In genomic region chr19:12872255-12872654, GRCh38 we compare ENCODE assay signal across 26 cellular contexts. TPM values are rescaled to one million over a fixed set of nuclear protein-coding genes. Genes with fewer than 3 reads are reported as not detected.
DNase-seq lines count a peak whose midpoint lies in the region; ATAC-seq and TF ChIP-seq lines count a peak whose summit lies in the region.
"Had no signal": no experiment of that assay in that cellular context is flagged by ENCODE, and none has a peak within 500 bp of the region (broad histone marks: within the 10 kb centered on the region; RNA-seq: fewer than 3 reads in every experiment).

No MANE protein-coding gene starts in this region.

- peak overlapping the region; percentile 85 for H3K4me3 Mint-ChIP-seq in Calu3 (ENCODE audit: low read depth, unreplicated experiment)
- H3K4me3 Mint-ChIP-seq: activated CD4-positive, alpha-beta memory T cell treated with anti-CD3 and anti-CD28 coated beads for 36 hours; activated naive CD4-positive, alpha-beta T cell treated with anti-CD3 and anti-CD28 coated beads, Interleukin-2, amount 50 U/mL, for 24 hours had no signal

- no peak overlapping the region for H3K9ac ChIP-seq in PC-3 (ENCODE audit: low read length)

- no peak for TF ChIP-seq CTCF in C4-2B (conservative IDR thresholded peaks at IDR 0.05)
- no peak for TF ChIP-seq CTCF in Calu3 (IDR thresholded peaks at IDR 0.05; ENCODE audit: unreplicated experiment)
- no peak for TF ChIP-seq CTCF in PC-3 (conservative IDR thresholded peaks at IDR 0.05; ENCODE audit: low read depth, low read length)
- TF ChIP-seq CTCF in lower leg skin (IDR thresholded peaks at IDR 0.05) = no peak

- no peaks in the 10 kb centered on the region for H3K79me2 ChIP-seq in PC-3 (ENCODE audit: low read length)

- H4K20me1 ChIP-seq in PC-3 (ENCODE audit: low read length) = no peaks in the 10 kb centered on the region

- H3K9me2 ChIP-seq in PC-3 (replicated peaks; ENCODE audit: low read length) = no peaks in the 10 kb centered on the region

- no peak for TF ChIP-seq POLR2A in erythroblast (IDR thresholded peaks at IDR 0.05; ENCODE audit: low read length)
- no peak for TF ChIP-seq POLR2A in lower leg skin (IDR thresholded peaks at IDR 0.05)

- WGBS in lower leg skin, 2 donors = 87 to 94% methylated on average over 5 of the region's 5 CpGs

- DNase-seq in Calu3 (no peak), PC-3 (peak; percentile 25), erythroblast (lab: John Stamatoyannopoulos, UW) (peak; percentile 34 to 41), lower leg skin (ENCODE audit: low spot score in 2 of 2) (no peak), pons (ENCODE audit: low spot score) (no peak), NCI-H2081 treated with DMSO at 0.1 percent for 48 hours (lab: John Stamatoyannopoulos, UW) (no peak)
- DNase-seq: activated B cell treated with CpG ODN at 0.5 μM for 24 hours, DMS 273 treated with DMSO at 0.1 percent for 48 hours, Kasumi-1, NCI-H1092, NCI-H1930, NCI-H2227 treated with DMSO at 0.1 percent for 48 hours, retina had no signal

- POLR2A ChIA-PET in PC-3 (lab: Charles Lee; ENCODE audit: unreplicated experiment) = no interaction called here

- no peaks in the 10 kb centered on the region for H3K27me3 Mint-ChIP-seq in Calu3 (ENCODE audit: unreplicated experiment)
- H3K27me3 Mint-ChIP-seq: activated B cell treated with CpG ODN at 0.5 μM for 24 hours; activated naive CD4-positive, alpha-beta T cell treated with anti-CD3 and anti-CD28 coated beads, Interleukin-2, amount 50 U/mL, for 24 hours; CD4-positive, alpha-beta T cell had no signal

- no peaks in the 10 kb centered on the region for H3K9me3 ChIP-seq in PC-3 (ENCODE audit: low read length)
- H3K9me3 ChIP-seq: breast epithelium, lower lobe of right lung, testis had no signal

- BruUV-seq in Calu3 (replicated peaks; lab: Mats Ljungman, UMichigan) = no TSS peak
- BruUV-seq in PC-3 (replicated peaks; lab: Mats Ljungman, UMichigan) = no TSS peak

- H3K4me1 ChIP-seq in PC-3 (ENCODE audit: insufficient read depth, low read length) = peaks cover 6% of the 10 kb centered on the region; the same call in 1 of the 2 replicates
- H3K4me1 ChIP-seq: breast epithelium, testis had no signal

- H3K4me3 ChIP-seq in PC-3 (ENCODE audit: low read length) (no peak overlapping the region), lower leg skin (ENCODE audit: low read depth, poor library complexity, severe bottlenecking) (no peak overlapping the region)
- H3K4me3 ChIP-seq: skin epidermis had no signal

- peaks cover 12% of the 10 kb centered on the region for H3K4me1 Mint-ChIP-seq in Calu3 (ENCODE audit: low read depth, unreplicated experiment)

- no peaks in the 10 kb centered on the region for H3F3A ChIP-seq in PC-3 (ENCODE audit: low read length, unreplicated experiment)

- H3K27ac ChIP-seq in C4-2B = peak overlapping the region; percentile 7; the same call in 1 of the 2 replicates
- H3K27ac ChIP-seq in PC-3 (ENCODE audit: low read length) = no peak overlapping the region
- H3K27ac ChIP-seq: breast epithelium, lower lobe of right lung, skin epidermis, testis had no signal

- ATAC-seq in PC-3 = no peak; the same call in 1 of the 2 replicates
- no peak for ATAC-seq in HG02678 (IDR thresholded peaks at IDR 0.05; ENCODE audit: unreplicated experiment)

- peak overlapping the region; percentile 63 for H3K27ac Mint-ChIP-seq in Calu3 (ENCODE audit: unreplicated experiment)
- H3K27ac Mint-ChIP-seq: activated CD4-positive, alpha-beta memory T cell treated with anti-CD3 and anti-CD28 coated beads for 36 hours; activated naive CD4-positive, alpha-beta T cell treated with anti-CD3 and anti-CD28 coated beads, Interleukin-2, amount 50 U/mL, for 24 hours had no signal

- CTCF ChIA-PET in Calu3 (lab: Charles Lee) = interaction anchor here (0.6 to 1.1 kb wide), 3 partner anchors 24 to 1217 kb away, joined by 4 to 7 read pairs (median 6); no protein-coding TSS in a partner anchor
- CTCF ChIA-PET in PC-3 (lab: Charles Lee) = interaction anchor here (0.6 to 0.7 kb wide), 5 partner anchors 9 to 1975 kb away, joined by 3 to 8 read pairs (median 5); partner anchors contain the start of genes GCDH and MAST1

- peaks cover 30% of the 10 kb centered on the region for H3K36me3 Mint-ChIP-seq in Calu3 (ENCODE audit: insufficient read depth, unreplicated experiment)
- H3K36me3 Mint-ChIP-seq: natural killer cell had no signal

- no peaks in the 10 kb centered on the region for H3K36me3 ChIP-seq in PC-3 (ENCODE audit: low read depth, low read length)
- H3K36me3 ChIP-seq: breast epithelium had no signal

- no peak overlapping the region for H2AFZ ChIP-seq in PC-3 (ENCODE audit: low read length)

- intact Hi-C loops in Calu3 (cut with micrococcal nuclease; ENCODE audit: unreplicated experiment) (no loop called here), PC-3 (cut with micrococcal nuclease) (no loop called here), lower leg skin (cut with DNase I; ENCODE audit: low total_unique reads) (no loop called here)

- H3K27me3 ChIP-seq in PC-3 (ENCODE audit: low read length) = no peaks in the 10 kb centered on the region
- H3K27me3 ChIP-seq: breast epithelium, testis had no signal

- H3K9me3 Mint-ChIP-seq in Calu3 (ENCODE audit: low read depth, unreplicated experiment) = no peaks in the 10 kb centered on the region
- H3K9me3 Mint-ChIP-seq: activated B cell treated with CpG ODN at 0.5 μM for 24 hours, natural killer cell had no signal

- H3K4me2 ChIP-seq in PC-3 (ENCODE audit: low read length) = no peak overlapping the region

RNA-seq across cellular contexts. Expression of gene DNASE2, which starts 9.0 kb away (rescaled TPM):
- total RNA-seq in Calu3 (2022) (32.7 and 38.4 TPM in 2 replicates), PC-3 (2014; rRNA removed) (47.1 and 48.0 TPM in 2 replicates), lower leg skin (10 to 100 TPM; 31.8 to 50.6 (median 36.6) TPM)

RNA-seq across cellular contexts. Expression of gene KLF1, which starts 14.7 kb away (rescaled TPM):
- total RNA-seq in Calu3 (2022) (not detected in 2 replicates), PC-3 (2014; rRNA removed) (not detected in 2 replicates), lower leg skin (under 1 TPM in 1 of 4 donors, not detected in 3; 0.13 TPM)
- total RNA-seq: activated B cell treated with CpG ODN at 0.5 μM for 24 hours; breast epithelium; CD4-positive, alpha-beta T cell; kidney epithelial cell; mononuclear cell; natural killer cell; osteocyte had no signal

RNA-seq across cellular contexts. Expression of gene GCDH, which starts 18.7 kb away (rescaled TPM):
- total RNA-seq in Calu3 (2022) = 23.6 and 26.8 TPM in 2 replicates
- total RNA-seq in PC-3 (2014; rRNA removed) = 37.4 and 38.6 TPM in 2 replicates
- total RNA-seq in lower leg skin = 10 to 100 TPM; 19.2 to 39.5 (median 24.6) TPM

RNA-seq across cellular contexts. Expression of gene MAST1, which starts 33.9 kb away (rescaled TPM):
- total RNA-seq in Calu3 (2022) (1.3 and 2.6 TPM in 2 replicates), PC-3 (2014; rRNA removed) (7.7 and 11.2 TPM in 2 replicates), lower leg skin (10 to 100 TPM in 2 of 4 donors, 1 to 10 TPM in 2; 5.9 to 20.8 (median 10.3) TPM)

RNA-seq across cellular contexts. Expression of gene RTBDN, which starts 37.9 kb away (rescaled TPM):
- total RNA-seq in Calu3 (2022) (not detected in 2 replicates), PC-3 (2014; rRNA removed) (0.81 and 3.7 TPM in 2 replicates), lower leg skin (not detected)
- total RNA-seq: activated B cell treated with CpG ODN at 0.5 μM for 24 hours; activated CD4-positive, alpha-beta memory T cell treated with anti-CD3 and anti-CD28 coated beads for 36 hours; breast epithelium; CD4-positive, alpha-beta T cell; lower lobe of right lung; natural killer cell; osteocyte had no signal

Comparison
In these comparisons a context has a peak if more than half of its experiments do, and no peak if none do; other contexts are left out.
1. DNase-seq: peak in PC-3 (single experiment) and erythroblast (2 of 2); none in Calu3 (single experiment), lower leg skin (0 of 2), pons (single experiment) and NCI-H2081 treated with DMSO at 0.1 percent for 48 hours (single experiment).